ENCODE assay signal across 8 cellular contexts in genomic region chr1:37946703-37947360, GRCh38. TPM values are rescaled to one million over a fixed set of nuclear protein-coding genes. Genes with fewer than 3 reads are reported as not detected.
A peak's percentile ranks its signal among the peaks of the same experiment; 100 is the strongest.
DNase-seq lines count a peak whose midpoint lies in the region; ATAC-seq, FAIRE-seq and TF ChIP-seq lines count a peak whose summit lies in the region.

INPP5B (minus strand) TSS chr1:37947053; CDS start chr1:37946308, 745 bp downstream.

- TF ChIP-seq RAD21 in HepG2 (CRISPR knock-in tag; IDR thresholded peaks at IDR 0.05): no peak

- WGBS in GM23248 (ENCODE audit: low coverage in 1 of 2, low lambda C conversion rate in 2 of 2, missing lambda C conversion rate in 2 of 2), 2 experiments: 1 to 3% methylated on average over 11 of the region's 11 CpGs
- WGBS in HepG2 (ENCODE audit: low lambda C conversion rate): 3% methylated on average over 6 of the region's 11 CpGs

- DNase-seq in GM23248: peak; percentile 92
- DNase-seq in NAMALWA (ENCODE audit: low spot score): peak; percentile 90
- DNase-seq in activated CD4-positive, alpha-beta T cell treated with anti-CD3 and anti-CD28 coated beads, Interleukin-2, amount 10 ng/mL, durations not matched to agents 7 days and 5 days: peak; percentile 85
- DNase-seq in HepG2 (ENCODE audit: low spot score): peak; percentile 83
- DNase-seq in stimulated activated CD4-positive, alpha-beta T cell treated with anti-CD3 and anti-CD28 coated beads, Interleukin-2, amount 100 ng/mL, for 4 hours (ENCODE audit: low read depth): peak; percentile 59
- no peak for DNase-seq in NCI-H2171 (lab: John Stamatoyannopoulos, UW)

- no peaks in the 10 kb centered on the region for H3K27me3 Mint-ChIP-seq in activated CD4-positive, alpha-beta T cell treated with anti-CD3 and anti-CD28 coated beads, Interleukin-2, amount 10 ng/mL, durations not matched to agents 7 days and 5 days
- no peaks in the 10 kb centered on the region for H3K27me3 Mint-ChIP-seq in dendritic cell treated with granulocyte-macrophage colony-stimulating factor and Interleukin-4, amounts not matched to agents 40 ng/mL and 50 ng/mL, for 4 days

- H3K4me1 ChIP-seq in ES-I3 (ENCODE audit: insufficient read depth, low read length) (peaks cover 11% of the 10 kb centered on the region; the same call in 1 of the 2 replicates), GM23248 (ENCODE audit: insufficient read depth) (peaks cover 22% of the 10 kb centered on the region), HepG2 (ENCODE audit: insufficient read depth, low read length) (peaks cover 64% of the 10 kb centered on the region)

- no TSS peak for BruUV-seq in HepG2 (replicated peaks; lab: Mats Ljungman, UMichigan)

- no peaks in the 10 kb centered on the region; the same call in 1 of the 2 replicates for H3K36me3 ChIP-seq in ES-I3 (ENCODE audit: insufficient read depth, low read length)
- H3K36me3 ChIP-seq in GM23248 (ENCODE audit: low read depth): 0 out of 2 replicates have a peak, but pooled peaks cover 4% of the 10 kb centered on the region
- no peaks in the 10 kb centered on the region for H3K36me3 ChIP-seq in HepG2 (replicated peaks in 1 of 2; ENCODE audit: control insufficient read depth in 1 of 2, insufficient read depth in 2 of 2, low read length in 2 of 2)

- H2AFZ ChIP-seq in GM23248: peak within 1 kb of the TSS; percentile 91
- peak within 1 kb of the TSS; percentile 30 for H2AFZ ChIP-seq in HepG2 (ENCODE audit: low read length)

- H3K9me3 ChIP-seq in ES-I3 (ENCODE audit: control insufficient read depth, insufficient read depth, low read length) (no peaks in the 10 kb centered on the region; the same call in 1 of the 2 replicates), GM23248 (ENCODE audit: low read depth) (no peaks in the 10 kb centered on the region), HepG2 (ENCODE audit: low read length) (no peaks in the 10 kb centered on the region)

- CTCF ChIA-PET in activated CD4-positive, alpha-beta T cell treated with anti-CD3 and anti-CD28 coated beads, Interleukin-2, amount 10 ng/mL, durations not matched to agents 7 days and 5 days (lab: Charles Lee): interaction anchor here (0.7 to 1.6 kb wide), 2 partner anchors 9 to 42 kb away, joined by 5 read pairs; no protein-coding TSS in a partner anchor
- CTCF ChIA-PET in HepG2 (lab: Yijun Ruan, JAX; ENCODE audit: low intra/inter-chr PET ratio, low total read pairs): no interaction called here

- H3F3A ChIP-seq in GM23248 (ENCODE audit: insufficient read depth): no peaks in the 10 kb centered on the region

- H3K4me3 Mint-ChIP-seq in activated CD4-positive, alpha-beta T cell treated with anti-CD3 and anti-CD28 coated beads, Interleukin-2, amount 10 ng/mL, durations not matched to agents 7 days and 5 days: peak within 1 kb of the TSS; percentile 99
- peak within 1 kb of the TSS; percentile 98 for H3K4me3 Mint-ChIP-seq in dendritic cell treated with granulocyte-macrophage colony-stimulating factor and Interleukin-4, amounts not matched to agents 40 ng/mL and 50 ng/mL, for 4 days

- no peaks in the 10 kb centered on the region for H3K9me3 Mint-ChIP-seq in activated CD4-positive, alpha-beta T cell treated with anti-CD3 and anti-CD28 coated beads, Interleukin-2, amount 10 ng/mL, durations not matched to agents 7 days and 5 days
- no peaks in the 10 kb centered on the region for H3K9me3 Mint-ChIP-seq in dendritic cell treated with granulocyte-macrophage colony-stimulating factor and Interleukin-4, amounts not matched to agents 40 ng/mL and 50 ng/mL, for 4 days

- TF ChIP-seq EP300 in HepG2 (IDR thresholded peaks at IDR 0.05; ENCODE audit: low read depth in 2 of 2, low read length in 2 of 2): peak in 1 of 2 experiments; percentile 17; a peak in 1 of 4 replicates
- no peak for TF ChIP-seq EP300 in HepG2 (CRISPR knock-in tag; IDR thresholded peaks at IDR 0.05; ENCODE audit: borderline replicate concordance)

- peak; percentile 93 for FAIRE-seq in HepG2 (lab: Jason Lieb, UNC)

- H3K27me3 ChIP-seq in GM23248 (replicated peaks; ENCODE audit: insufficient read depth): no peaks in the 10 kb centered on the region
- H3K27me3 ChIP-seq in HepG2 (ENCODE audit: control insufficient read depth in 1 of 2, insufficient read depth in 2 of 2, low read length in 2 of 2): no peaks in the 10 kb centered on the region; a peak in 1 of 5 replicates

- peak; percentile 91 for ATAC-seq in HepG2

- H3K79me2 ChIP-seq in GM23248 (ENCODE audit: insufficient read depth): peaks cover 13% of the 10 kb centered on the region
- no peaks in the 10 kb centered on the region for H3K79me2 ChIP-seq in HepG2 (ENCODE audit: insufficient read depth, low read length)

- TF ChIP-seq POLR2A in HepG2 (IDR thresholded peaks at IDR 0.05; ENCODE audit: insufficient read depth in 1 of 2, low read depth in 2 of 2, low read length in 2 of 2): no peak

- H3K4me3 ChIP-seq in GM23248: peak within 1 kb of the TSS; percentile 91
- H3K4me3 ChIP-seq in HepG2 (replicated peaks in 1 of 3; ENCODE audit: insufficient read depth in 1 of 3, low read depth in 2 of 3, low read length in 3 of 3): peak within 1 kb of the TSS; percentile 68 to 91 (median 81)

- peaks cover 22% of the 10 kb centered on the region for H3K4me1 Mint-ChIP-seq in activated CD4-positive, alpha-beta T cell treated with anti-CD3 and anti-CD28 coated beads, Interleukin-2, amount 10 ng/mL, durations not matched to agents 7 days and 5 days
- H3K4me1 Mint-ChIP-seq in dendritic cell treated with granulocyte-macrophage colony-stimulating factor and Interleukin-4, amounts not matched to agents 40 ng/mL and 50 ng/mL, for 4 days (ENCODE audit: low read depth): peaks cover 59% of the 10 kb centered on the region

- H4K20me1 ChIP-seq in GM23248 (ENCODE audit: insufficient read depth) (no peaks in the 10 kb centered on the region), HepG2 (ENCODE audit: insufficient read depth, low read length) (no peaks in the 10 kb centered on the region)

- H3K4me2 ChIP-seq in GM23248 (ENCODE audit: unreplicated experiment) (peak within 1 kb of the TSS; percentile 99), HepG2 (ENCODE audit: low read depth, low read length) (peak within 1 kb of the TSS; percentile 86)

- peak within 1 kb of the TSS; percentile 75 for H3K9ac ChIP-seq in ES-I3 (ENCODE audit: low read depth, low read length)
- H3K9ac ChIP-seq in GM23248: peak within 1 kb of the TSS; percentile 97
- H3K9ac ChIP-seq in HepG2 (ENCODE audit: insufficient read depth, low read depth, low read length): peak within 1 kb of the TSS; percentile 72

- peaks cover 4% of the 10 kb centered on the region for H3K36me3 Mint-ChIP-seq in activated CD4-positive, alpha-beta T cell treated with anti-CD3 and anti-CD28 coated beads, Interleukin-2, amount 10 ng/mL, durations not matched to agents 7 days and 5 days (ENCODE audit: low read depth)
- peaks cover 43% of the 10 kb centered on the region for H3K36me3 Mint-ChIP-seq in dendritic cell treated with granulocyte-macrophage colony-stimulating factor and Interleukin-4, amounts not matched to agents 40 ng/mL and 50 ng/mL, for 4 days (ENCODE audit: low read depth)

- POLR2A ChIA-PET in activated CD4-positive, alpha-beta T cell treated with anti-CD3 and anti-CD28 coated beads, Interleukin-2, amount 10 ng/mL, durations not matched to agents 7 days and 5 days (lab: Charles Lee): no interaction called here
- POLR2A ChIA-PET in HepG2 (lab: Yijun Ruan, JAX): interaction anchor here (0.7 to 1.9 kb wide), 5 partner anchors 12 to 139 kb away, joined by 3 to 12 read pairs (median 3); partner anchors contain the start of genes C1orf122 and YRDC

- no peaks in the 10 kb centered on the region for H3K9me2 ChIP-seq in GM23248 (ENCODE audit: insufficient read depth)

- TF ChIP-seq CTCF in HepG2 (CRISPR knock-in tag; IDR thresholded peaks at IDR 0.05): no peak

- H3K27ac Mint-ChIP-seq in activated CD4-positive, alpha-beta T cell treated with anti-CD3 and anti-CD28 coated beads, Interleukin-2, amount 10 ng/mL, durations not matched to agents 7 days and 5 days: peak within 1 kb of the TSS; percentile 99
- H3K27ac Mint-ChIP-seq in dendritic cell treated with granulocyte-macrophage colony-stimulating factor and Interleukin-4, amounts not matched to agents 40 ng/mL and 50 ng/mL, for 4 days: peak within 1 kb of the TSS; percentile 97

- intact Hi-C loops in dendritic cell treated with granulocyte-macrophage colony-stimulating factor and Interleukin-4, amounts not matched to agents 40 ng/mL and 50 ng/mL, for 4 days (cut with micrococcal nuclease): no loop called here
- intact Hi-C loops in HepG2 (cut with micrococcal nuclease; ENCODE audit: unreplicated experiment): loop anchor here (2.0 kb wide), 1 partner anchor 16 kb away; no protein-coding TSS in a partner anchor

- in situ Hi-C loops in GM23248 (cut with MboI) (no loop called here), HepG2 (cut with HindIII; ENCODE audit: extremely low pct_ligation_motif_present, low pct_unique_long_range_greater_than_20kb) (no loop called here)

- H3K27ac ChIP-seq in GM23248 (peak within 1 kb of the TSS; percentile 97), HepG2 (ENCODE audit: extremely low read length, insufficient read depth, low read length) (peak within 1 kb of the TSS; percentile 53)

RNA-seq across cellular contexts. Expression of gene INPP5B, which starts in this region (rescaled TPM):
- total RNA-seq in GM23248 (2014; rRNA removed; shearing (Covaris generic)): 24.4 and 34.3 TPM in 2 replicates
- polyA plus RNA-seq in GM23248 (2016; fragmentation: Nextera tagmentation; extraction: Ambion mirVana) (9.8 and 10.0 TPM in 2 replicates), HepG2 (2011; rRNA removed) (9.8 and 10.9 TPM in 2 replicates)
- total RNA-seq in activated CD4-positive, alpha-beta T cell treated with anti-CD3 and anti-CD28 coated beads, Interleukin-2, amount 10 ng/mL, durations not matched to agents 7 days and 5 days: 10 to 100 TPM; 31.5 to 33.8 TPM
- 9.0 and 9.1 TPM in 2 replicates for total RNA-seq in HepG2 (2016; rRNA removed; fragmentation: Illumina TruSeq; extraction: Trizol)
- total RNA-seq in HepG2 (2016; cell fraction: cytosol; rRNA removed; fragmentation: Illumina TruSeq; extraction: Trizol; ENCODE audit: low read depth): 3.6 and 5.3 TPM in 2 replicates
- total RNA-seq in HepG2 (2016; cell fraction: insoluble cytoplasmic fraction; rRNA removed; fragmentation: Illumina TruSeq; extraction: Trizol): 8.8 and 11.3 TPM in 2 replicates
- 3.4 and 3.8 TPM in 2 replicates for total RNA-seq in HepG2 (2016; cell fraction: membrane; rRNA removed; fragmentation: Illumina TruSeq; extraction: Trizol)
- 7.2 and 10.1 TPM in 2 replicates for total RNA-seq in HepG2 (2016; cell fraction: nucleus; rRNA removed; fragmentation: Illumina TruSeq; extraction: Trizol)
- polyA plus RNA-seq in HepG2 (2011; cell fraction: cytosol; rRNA removed): 5.7 and 7.2 TPM in 2 replicates
- 13.9 and 16.7 TPM in 2 replicates for polyA plus RNA-seq in HepG2 (2011; cell fraction: nucleus; rRNA removed)
- polyA plus RNA-seq in HepG2 (2012): 6.0 and 6.2 TPM in 2 replicates
- polyA plus RNA-seq in HepG2 (2016; cell fraction: cytosol; fragmentation: Illumina TruSeq; extraction: Trizol; ENCODE audit: low read depth): 0.57 and 0.60 TPM in 2 replicates
- 5.8 and 6.1 TPM in 2 replicates for polyA plus RNA-seq in HepG2 (2016; cell fraction: insoluble cytoplasmic fraction; fragmentation: Illumina TruSeq; extraction: Trizol; ENCODE audit: low read depth)
- 1.4 and 1.6 TPM in 2 replicates for polyA plus RNA-seq in HepG2 (2016; cell fraction: membrane; fragmentation: Illumina TruSeq; extraction: Trizol; ENCODE audit: low read depth)
- 9.0 and 10.2 TPM in 2 replicates for polyA plus RNA-seq in HepG2 (2016; cell fraction: nucleus; fragmentation: Illumina TruSeq; extraction: Trizol; ENCODE audit: insufficient read depth, low read depth)
- polyA minus RNA-seq in HepG2 (2011; rRNA and poly(A)+ RNA removed; ENCODE audit: low replicate concordance): 10.5 and 25.4 TPM in 2 replicates
- 6.4 and 9.1 TPM in 2 replicates for polyA minus RNA-seq in HepG2 (2011; cell fraction: cytosol; rRNA and poly(A)+ RNA removed)
- polyA minus RNA-seq in HepG2 (2011; cell fraction: nucleus; rRNA and poly(A)+ RNA removed): 20.9 and 33.6 TPM in 2 replicates
